Comparison of ENCODE assay signal across 1 cellular context in genomic region chr16:71883849-71884638, GRCh38.
TF ChIP-seq lines count a peak whose summit lies in the region.

Gene ZNF821, minus strand, starts transcription at chr16:71884182. Its CDS starts 4,236 bp downstream, at chr16:71879946.

TF ChIP-seq in HepG2, 621 proteins besides CTCF, POLR2A, EP300 and RAD21 (continued from another document and continues in another):
- TF ChIP-seq ZNF646 (CRISPR knock-in tag; IDR thresholded peaks at IDR 0.05) = no peak
- TF ChIP-seq SIN3B (IDR thresholded peaks at IDR 0.05; ENCODE audit: low read length) = no peak
- TF ChIP-seq HNRNPL (IDR thresholded peaks at IDR 0.05; ENCODE audit: low read depth, low read length) = no peak
- peak; percentile 91 for TF ChIP-seq MTA1 (CRISPR knock-in tag; IDR thresholded peaks at IDR 0.05; ENCODE audit: borderline replicate concordance)
- no peak for TF ChIP-seq BCLAF1 (IDR thresholded peaks at IDR 0.05)
- no peak for TF ChIP-seq ESRRA (CRISPR knock-in tag; IDR thresholded peaks at IDR 0.05; ENCODE audit: low read depth)
- no peak for TF ChIP-seq ZNF20 (CRISPR knock-in tag; IDR thresholded peaks at IDR 0.05)
- TF ChIP-seq PHF8 (CRISPR knock-in tag; IDR thresholded peaks at IDR 0.05) = peak; percentile 67; the same call in 1 of the 2 replicates
- 0 out of 2 replicates have a peak, but pooled peaks have one; percentile 8 for TF ChIP-seq NCOA2 (CRISPR knock-in tag; IDR thresholded peaks at IDR 0.05)
- TF ChIP-seq ELF4 (CRISPR knock-in tag; IDR thresholded peaks at IDR 0.05; ENCODE audit: borderline replicate concordance) = no peak
- TF ChIP-seq ZNF503 (CRISPR knock-in tag; IDR thresholded peaks at IDR 0.05) = 0 out of 2 replicates have a peak, but pooled peaks have one; percentile 2
- TF ChIP-seq FOXJ3 (CRISPR knock-in tag; IDR thresholded peaks at IDR 0.05; ENCODE audit: borderline replicate concordance) = no peak
- 0 out of 2 replicates have a peak, but pooled peaks have one; percentile 30 for TF ChIP-seq ZNF121 (CRISPR knock-in tag; IDR thresholded peaks at IDR 0.05)
- 0 out of 2 replicates have a peak, but pooled peaks have one; percentile 12 for TF ChIP-seq NR0B2 (CRISPR knock-in tag; IDR thresholded peaks at IDR 0.05)
- no peak for TF ChIP-seq ZNF253 (CRISPR knock-in tag; IDR thresholded peaks at IDR 0.05; ENCODE audit: borderline replicate concordance)
- no peak for TF ChIP-seq ZSCAN25 (CRISPR knock-in tag; IDR thresholded peaks at IDR 0.05)
- TF ChIP-seq ZNF607 (CRISPR knock-in tag; IDR thresholded peaks at IDR 0.05; ENCODE audit: borderline replicate concordance) = peak; percentile 63; the same call in 1 of the 2 replicates
- 0 out of 2 replicates have a peak, but pooled peaks have one; percentile 6 for TF ChIP-seq ZNF143 (CRISPR knock-in tag; IDR thresholded peaks at IDR 0.05)
- TF ChIP-seq KDM5A (IDR thresholded peaks at IDR 0.05; ENCODE audit: borderline replicate concordance, low read length) = peak; percentile 90
- peak; percentile 82; the same call in 1 of the 2 replicates for TF ChIP-seq SAFB2 (CRISPR knock-in tag; IDR thresholded peaks at IDR 0.05; ENCODE audit: borderline replicate concordance, low read depth)
- TF ChIP-seq KMT2B (CRISPR knock-in tag; IDR thresholded peaks at IDR 0.05) = 0 out of 2 replicates have a peak, but pooled peaks have one; percentile 55
- peak; percentile 79 for TF ChIP-seq SAP130 (CRISPR knock-in tag; IDR thresholded peaks at IDR 0.05; ENCODE audit: low read depth)
- TF ChIP-seq ZNF687 (CRISPR knock-in tag; IDR thresholded peaks at IDR 0.05) = peak; percentile 75
- TF ChIP-seq ZNF350 (CRISPR knock-in tag; IDR thresholded peaks at IDR 0.05; ENCODE audit: borderline replicate concordance, low read depth) = peak; percentile 20; the same call in 1 of the 2 replicates
- no peak for TF ChIP-seq BRD4 (CRISPR knock-in tag; IDR thresholded peaks at IDR 0.05)
- 0 out of 2 replicates have a peak, but pooled peaks have one; percentile 48 for TF ChIP-seq ZNF281 (CRISPR knock-in tag; IDR thresholded peaks at IDR 0.05; ENCODE audit: borderline replicate concordance)
- TF ChIP-seq ZNF609 (CRISPR knock-in tag; IDR thresholded peaks at IDR 0.05; ENCODE audit: borderline replicate concordance) = peak; percentile 55
- no peak for TF ChIP-seq ZNF367 (CRISPR knock-in tag; IDR thresholded peaks at IDR 0.05; ENCODE audit: borderline replicate concordance)
- TF ChIP-seq ZBTB38 (CRISPR knock-in tag; IDR thresholded peaks at IDR 0.05) = 0 out of 2 replicates have a peak, but pooled peaks have one; percentile 37
- peak; percentile 62; the same call in 1 of the 2 replicates for TF ChIP-seq ZSCAN29 (CRISPR knock-in tag; conservative IDR thresholded peaks at IDR 0.05)
